In genomic region chr9:126516561-126516935, GRCh38 we compare ENCODE assay signal across 9 cellular contexts.
DNase-seq lines count a peak whose midpoint lies in the region; ATAC-seq and TF ChIP-seq lines count a peak whose summit lies in the region.
"Had no signal": no experiment of that assay in that cellular context is flagged by ENCODE, and none has a peak within 500 bp of the region (broad histone marks: within the 10 kb centered on the region; RNA-seq: fewer than 3 reads in every experiment).

No MANE protein-coding gene starts in this region.

- POLR2A ChIA-PET in activated CD4-positive, alpha-beta memory T cell treated with anti-CD3 and anti-CD28 coated beads, Interleukin-2, amount 10 ng/mL, durations not matched to agents 7 days and 5 days (lab: Charles Lee): interaction anchor here (1.3 to 2.8 kb wide), 4 partner anchors 9 to 45 kb away, joined by 3 to 8 read pairs (median 6); no protein-coding TSS in a partner anchor

- CTCF ChIA-PET in activated CD4-positive, alpha-beta memory T cell treated with anti-CD3 and anti-CD28 coated beads, Interleukin-2, amount 10 ng/mL, durations not matched to agents 7 days and 5 days (lab: Charles Lee): interaction anchor here (1.2 to 3.5 kb wide), 8 partner anchors 9 to 44 kb away, joined by 3 to 24 read pairs (median 8); no protein-coding TSS in a partner anchor

- peaks cover 70% of the 10 kb centered on the region for H3K27me3 Mint-ChIP-seq in activated CD4-positive, alpha-beta T cell treated with anti-CD3 and anti-CD28 coated beads, Interleukin-2, amount 10 ng/mL, durations not matched to agents 24 days and 14 days
- H3K27me3 Mint-ChIP-seq in activated CD4-positive, alpha-beta memory T cell treated with anti-CD3 and anti-CD28 coated beads, Interleukin-2, amount 10 ng/mL, durations not matched to agents 7 days and 5 days: peaks cover 72% of the 10 kb centered on the region
- H3K27me3 Mint-ChIP-seq in stimulated activated naive B cell treated with anti-CD40 and anti-IgM and Interleukin-4, amounts not matched to agents 10 μg/mL and 1 μg/mL and 100 μg/mL, for 72 hours: peaks cover 26 to 51% of the 10 kb centered on the region in 2 donors

- TF ChIP-seq CTCF in fibroblast of villous mesenchyme (IDR thresholded peaks at IDR 0.05; ENCODE audit: insufficient read depth, low read depth, low read length): no peak

- H3K27me3 ChIP-seq in MG63: no peaks in the 10 kb centered on the region

- H3K36me3 Mint-ChIP-seq in activated CD4-positive, alpha-beta T cell treated with anti-CD3 and anti-CD28 coated beads, Interleukin-2, amount 10 ng/mL, durations not matched to agents 24 days and 14 days (ENCODE audit: low read depth): no peaks in the 10 kb centered on the region
- H3K36me3 Mint-ChIP-seq in activated CD4-positive, alpha-beta memory T cell treated with anti-CD3 and anti-CD28 coated beads, Interleukin-2, amount 10 ng/mL, durations not matched to agents 7 days and 5 days (ENCODE audit: low read depth): no peaks in the 10 kb centered on the region
- no peaks in the 10 kb centered on the region for H3K36me3 Mint-ChIP-seq in stimulated activated naive B cell treated with anti-CD40 and anti-IgM and Interleukin-4, amounts not matched to agents 10 μg/mL and 1 μg/mL and 100 μg/mL, for 72 hours

- H3K9me3 Mint-ChIP-seq in activated CD4-positive, alpha-beta T cell treated with anti-CD3 and anti-CD28 coated beads, Interleukin-2, amount 10 ng/mL, durations not matched to agents 24 days and 14 days: no peaks in the 10 kb centered on the region
- no peaks in the 10 kb centered on the region for H3K9me3 Mint-ChIP-seq in activated CD4-positive, alpha-beta memory T cell treated with anti-CD3 and anti-CD28 coated beads, Interleukin-2, amount 10 ng/mL, durations not matched to agents 7 days and 5 days
- H3K9me3 Mint-ChIP-seq in stimulated activated naive B cell treated with anti-CD40 and anti-IgM and Interleukin-4, amounts not matched to agents 10 μg/mL and 1 μg/mL and 100 μg/mL, for 72 hours: no peaks in the 10 kb centered on the region

- H3K4me3 ChIP-seq in fibroblast of villous mesenchyme (ENCODE audit: low read depth, low read length) (peak overlapping the region; percentile 50), MG63 (no peak overlapping the region; the same call in 1 of the 2 replicates)

- H3K27ac Mint-ChIP-seq in activated CD4-positive, alpha-beta T cell treated with anti-CD3 and anti-CD28 coated beads, Interleukin-2, amount 10 ng/mL, durations not matched to agents 24 days and 14 days: peak overlapping the region; percentile 81
- H3K27ac Mint-ChIP-seq in activated CD4-positive, alpha-beta memory T cell treated with anti-CD3 and anti-CD28 coated beads, Interleukin-2, amount 10 ng/mL, durations not matched to agents 7 days and 5 days: peak overlapping the region; percentile 73
- peak overlapping the region; percentile 92 for H3K27ac Mint-ChIP-seq in stimulated activated naive B cell treated with anti-CD40 and anti-IgM and Interleukin-4, amounts not matched to agents 10 μg/mL and 1 μg/mL and 100 μg/mL, for 72 hours

- no peak for ATAC-seq in stimulated activated naive B cell treated with anti-CD40 and anti-IgM and Interleukin-4, amounts not matched to agents 10 μg/mL and 1 μg/mL and 100 μg/mL, for 72 hours (replicated peaks)
- ATAC-seq in HG02763 (IDR thresholded peaks at IDR 0.05; ENCODE audit: unreplicated experiment): no peak

- no peaks in the 10 kb centered on the region for H3K9me3 ChIP-seq in MG63

- no peak for DNase-seq in activated CD4-positive, alpha-beta T cell treated with anti-CD3 and anti-CD28 coated beads, Interleukin-2, amount 10 ng/mL, durations not matched to agents 24 days and 14 days
- DNase-seq in activated CD4-positive, alpha-beta T cell treated with anti-CD3 and anti-CD28 coated beads for 4 hours: no peak
- DNase-seq in activated CD4-positive, alpha-beta memory T cell treated with anti-CD3 and anti-CD28 coated beads, Interleukin-2, amount 10 ng/mL, durations not matched to agents 7 days and 5 days: no peak
- no peak for DNase-seq in fibroblast of villous mesenchyme (ENCODE audit: low read depth)
- DNase-seq in stimulated activated naive B cell treated with anti-CD40 and anti-IgM and Interleukin-4, amounts not matched to agents 10 μg/mL and 1 μg/mL and 100 μg/mL, for 72 hours: no peak
- DNase-seq in MG63: no peak
- DNase-seq in hypothalamus (lab: John Stamatoyannopoulos, UW): no peak
- DNase-seq: NCI-H2171 had no signal

- H3K4me1 Mint-ChIP-seq in activated CD4-positive, alpha-beta T cell treated with anti-CD3 and anti-CD28 coated beads, Interleukin-2, amount 10 ng/mL, durations not matched to agents 24 days and 14 days: peaks cover 22% of the 10 kb centered on the region
- peaks cover 44% of the 10 kb centered on the region for H3K4me1 Mint-ChIP-seq in activated CD4-positive, alpha-beta memory T cell treated with anti-CD3 and anti-CD28 coated beads, Interleukin-2, amount 10 ng/mL, durations not matched to agents 7 days and 5 days
- peaks cover 18 to 36% of the 10 kb centered on the region in 2 donors for H3K4me1 Mint-ChIP-seq in stimulated activated naive B cell treated with anti-CD40 and anti-IgM and Interleukin-4, amounts not matched to agents 10 μg/mL and 1 μg/mL and 100 μg/mL, for 72 hours

- intact Hi-C loops in activated CD4-positive, alpha-beta T cell treated with anti-CD3 and anti-CD28 coated beads, Interleukin-2, amount 10 ng/mL, durations not matched to agents 24 days and 14 days (cut with micrococcal nuclease): loop anchor here (2.0 to 10.0 kb wide), 3 partner anchors 18 to 992 kb away; no protein-coding TSS in a partner anchor

- H3K4me3 Mint-ChIP-seq in activated CD4-positive, alpha-beta T cell treated with anti-CD3 and anti-CD28 coated beads, Interleukin-2, amount 10 ng/mL, durations not matched to agents 24 days and 14 days: peak overlapping the region; percentile 79
- H3K4me3 Mint-ChIP-seq in activated CD4-positive, alpha-beta memory T cell treated with anti-CD3 and anti-CD28 coated beads, Interleukin-2, amount 10 ng/mL, durations not matched to agents 7 days and 5 days: peak overlapping the region; percentile 70
- H3K4me3 Mint-ChIP-seq in stimulated activated naive B cell treated with anti-CD40 and anti-IgM and Interleukin-4, amounts not matched to agents 10 μg/mL and 1 μg/mL and 100 μg/mL, for 72 hours: peak overlapping the region; percentile 81 to 87

- no peaks in the 10 kb centered on the region for H3K36me3 ChIP-seq in MG63
